In the genomic region with DNA sequence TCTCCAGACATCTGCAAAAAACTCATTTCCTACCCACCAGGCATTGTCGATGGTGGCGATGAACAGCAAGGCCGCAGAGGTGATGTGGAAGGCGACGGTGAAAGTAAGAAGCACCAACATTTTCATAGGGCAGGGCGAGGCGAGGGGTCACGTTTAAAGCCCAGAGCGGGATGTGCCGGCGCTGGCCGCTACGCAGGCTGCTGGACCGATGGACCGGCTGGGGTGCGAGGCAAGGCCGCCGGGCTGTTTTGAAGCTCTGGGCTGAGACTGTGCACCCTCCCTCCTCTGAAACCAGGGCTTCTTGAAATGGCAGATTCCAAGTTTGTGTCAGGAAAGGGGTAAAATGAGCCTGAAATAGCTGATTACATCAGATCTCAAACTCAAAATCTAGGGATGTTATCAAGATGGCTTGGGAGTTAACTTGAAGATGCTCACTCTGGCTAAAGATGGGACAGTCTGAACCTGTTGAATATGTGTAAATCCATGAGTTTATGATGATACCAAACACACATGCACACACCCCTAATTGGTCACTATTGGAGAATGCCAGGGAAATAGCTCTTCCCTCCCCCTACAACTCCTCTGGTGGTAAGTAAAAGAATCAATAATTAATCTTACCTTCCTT, we compare ENCODE assay signal across 1 cellular context.
TF ChIP-seq lines count a peak whose summit lies in the region.

No MANE protein-coding gene starts in this region.

TF ChIP-seq in HCT116, 20 proteins besides CTCF, POLR2A, EP300 and RAD21 (continued from another document):
- TF ChIP-seq, protein P1, sequence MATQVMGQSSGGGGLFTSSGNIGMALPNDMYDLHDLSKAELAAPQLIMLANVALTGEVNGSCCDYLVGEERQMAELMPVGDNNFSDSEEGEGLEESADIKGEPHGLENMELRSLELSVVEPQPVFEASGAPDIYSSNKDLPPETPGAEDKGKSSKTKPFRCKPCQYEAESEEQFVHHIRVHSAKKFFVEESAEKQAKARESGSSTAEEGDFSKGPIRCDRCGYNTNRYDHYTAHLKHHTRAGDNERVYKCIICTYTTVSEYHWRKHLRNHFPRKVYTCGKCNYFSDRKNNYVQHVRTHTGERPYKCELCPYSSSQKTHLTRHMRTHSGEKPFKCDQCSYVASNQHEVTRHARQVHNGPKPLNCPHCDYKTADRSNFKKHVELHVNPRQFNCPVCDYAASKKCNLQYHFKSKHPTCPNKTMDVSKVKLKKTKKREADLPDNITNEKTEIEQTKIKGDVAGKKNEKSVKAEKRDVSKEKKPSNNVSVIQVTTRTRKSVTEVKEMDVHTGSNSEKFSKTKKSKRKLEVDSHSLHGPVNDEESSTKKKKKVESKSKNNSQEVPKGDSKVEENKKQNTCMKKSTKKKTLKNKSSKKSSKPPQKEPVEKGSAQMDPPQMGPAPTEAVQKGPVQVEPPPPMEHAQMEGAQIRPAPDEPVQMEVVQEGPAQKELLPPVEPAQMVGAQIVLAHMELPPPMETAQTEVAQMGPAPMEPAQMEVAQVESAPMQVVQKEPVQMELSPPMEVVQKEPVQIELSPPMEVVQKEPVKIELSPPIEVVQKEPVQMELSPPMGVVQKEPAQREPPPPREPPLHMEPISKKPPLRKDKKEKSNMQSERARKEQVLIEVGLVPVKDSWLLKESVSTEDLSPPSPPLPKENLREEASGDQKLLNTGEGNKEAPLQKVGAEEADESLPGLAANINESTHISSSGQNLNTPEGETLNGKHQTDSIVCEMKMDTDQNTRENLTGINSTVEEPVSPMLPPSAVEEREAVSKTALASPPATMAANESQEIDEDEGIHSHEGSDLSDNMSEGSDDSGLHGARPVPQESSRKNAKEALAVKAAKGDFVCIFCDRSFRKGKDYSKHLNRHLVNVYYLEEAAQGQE (IDR thresholded peaks at IDR 0.05; ENCODE audit: low read depth), result no peak
- TF ChIP-seq, protein P2, sequence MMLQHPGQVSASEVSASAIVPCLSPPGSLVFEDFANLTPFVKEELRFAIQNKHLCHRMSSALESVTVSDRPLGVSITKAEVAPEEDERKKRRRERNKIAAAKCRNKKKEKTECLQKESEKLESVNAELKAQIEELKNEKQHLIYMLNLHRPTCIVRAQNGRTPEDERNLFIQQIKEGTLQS (IDR thresholded peaks at IDR 0.05), result no peak
